Comparison of ENCODE assay signal across 2 cellular contexts in the genomic region with DNA sequence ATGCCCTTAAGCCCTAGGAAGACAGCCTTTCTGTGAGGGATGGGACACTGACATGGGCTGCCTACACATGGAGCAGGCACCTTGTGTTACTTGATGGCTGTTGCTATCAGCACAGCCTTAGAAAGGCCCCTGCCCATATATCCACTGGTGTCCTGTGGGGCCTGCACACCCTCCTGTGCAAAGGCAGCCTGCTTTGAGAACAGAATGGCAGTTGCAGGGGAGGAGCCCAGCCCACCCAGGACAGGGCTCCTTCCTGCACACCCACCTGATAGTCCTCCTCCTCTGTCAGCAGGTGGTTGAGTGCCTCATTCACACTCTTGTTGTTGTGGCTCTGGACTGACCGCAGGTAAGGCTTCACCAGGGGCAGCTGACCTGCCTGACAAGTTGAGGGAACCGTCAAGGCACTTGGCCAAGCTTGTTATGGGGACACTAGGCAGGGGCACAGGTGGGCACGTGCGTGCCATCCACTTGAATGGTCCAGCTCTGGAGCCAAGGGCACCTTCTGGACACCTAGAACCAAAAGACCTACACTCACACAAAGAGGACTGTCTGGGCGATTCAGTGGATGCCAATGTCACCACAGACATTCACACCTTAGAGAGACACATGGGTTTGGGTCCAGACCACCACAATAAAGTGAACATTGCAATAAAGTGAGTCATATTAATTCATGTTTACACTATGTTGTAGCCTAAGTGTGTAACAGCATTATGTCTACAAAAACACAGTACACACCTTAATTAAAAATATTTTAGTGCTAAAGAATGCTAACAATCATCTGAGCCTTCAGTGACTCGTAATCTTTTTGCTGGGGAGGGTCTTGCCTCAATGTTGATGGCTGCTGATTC.
TF ChIP-seq lines count a peak whose summit lies in the region.

No MANE protein-coding gene starts in this region.

TF ChIP-seq in IMR-90, 13 proteins besides CTCF, POLR2A, EP300 and RAD21:
- TF ChIP-seq MAFK (IDR thresholded peaks at IDR 0.05; ENCODE audit: low read depth, low read length), result no peak
- no peak for TF ChIP-seq CEBPB (IDR thresholded peaks at IDR 0.05; ENCODE audit: low read depth, low read length)
- TF ChIP-seq, protein P1, sequence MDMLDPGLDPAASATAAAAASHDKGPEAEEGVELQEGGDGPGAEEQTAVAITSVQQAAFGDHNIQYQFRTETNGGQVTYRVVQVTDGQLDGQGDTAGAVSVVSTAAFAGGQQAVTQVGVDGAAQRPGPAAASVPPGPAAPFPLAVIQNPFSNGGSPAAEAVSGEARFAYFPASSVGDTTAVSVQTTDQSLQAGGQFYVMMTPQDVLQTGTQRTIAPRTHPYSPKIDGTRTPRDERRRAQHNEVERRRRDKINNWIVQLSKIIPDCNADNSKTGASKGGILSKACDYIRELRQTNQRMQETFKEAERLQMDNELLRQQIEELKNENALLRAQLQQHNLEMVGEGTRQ (IDR thresholded peaks at IDR 0.05; ENCODE audit: low read depth, low read length), result no peak
- no peak for TF ChIP-seq FOS (IDR thresholded peaks at IDR 0.05; ENCODE audit: low read depth, low read length)
- TF ChIP-seq BHLHE40 (IDR thresholded peaks at IDR 0.05; ENCODE audit: low read depth, low read length), result no peak
- TF ChIP-seq MXI1 (IDR thresholded peaks at IDR 0.05; ENCODE audit: borderline replicate concordance, low read depth, low read length), result no peak
- TF ChIP-seq SMC3 (IDR thresholded peaks at IDR 0.05; ENCODE audit: low read depth, low read length), result no peak
- no peak for TF ChIP-seq CHD1 (IDR thresholded peaks at IDR 0.05; ENCODE audit: low read depth, low read length)
- no peak for TF ChIP-seq MAZ (IDR thresholded peaks at IDR 0.05; ENCODE audit: borderline replicate concordance, low read depth, low read length)
- TF ChIP-seq NFE2L2 (IDR thresholded peaks at IDR 0.05; ENCODE audit: low read depth, low read length), result no peak
- TF ChIP-seq, protein P2, sequence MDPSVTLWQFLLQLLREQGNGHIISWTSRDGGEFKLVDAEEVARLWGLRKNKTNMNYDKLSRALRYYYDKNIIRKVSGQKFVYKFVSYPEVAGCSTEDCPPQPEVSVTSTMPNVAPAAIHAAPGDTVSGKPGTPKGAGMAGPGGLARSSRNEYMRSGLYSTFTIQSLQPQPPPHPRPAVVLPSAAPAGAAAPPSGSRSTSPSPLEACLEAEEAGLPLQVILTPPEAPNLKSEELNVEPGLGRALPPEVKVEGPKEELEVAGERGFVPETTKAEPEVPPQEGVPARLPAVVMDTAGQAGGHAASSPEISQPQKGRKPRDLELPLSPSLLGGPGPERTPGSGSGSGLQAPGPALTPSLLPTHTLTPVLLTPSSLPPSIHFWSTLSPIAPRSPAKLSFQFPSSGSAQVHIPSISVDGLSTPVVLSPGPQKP (IDR thresholded peaks at IDR 0.05; ENCODE audit: borderline replicate concordance, low read depth, low read length), result no peak

TF ChIP-seq in K562, 482 proteins besides CTCF, POLR2A, EP300 and RAD21:
- TF ChIP-seq TRIM24 (IDR thresholded peaks at IDR 0.05), result no peak
- TF ChIP-seq PYGO2 (tag; IDR thresholded peaks at IDR 0.05), result no peak
- TF ChIP-seq ASH1L (IDR thresholded peaks at IDR 0.05; ENCODE audit: borderline replicate concordance, low read depth, partially characterized antibody), result no peak
- TF ChIP-seq, protein P3, sequence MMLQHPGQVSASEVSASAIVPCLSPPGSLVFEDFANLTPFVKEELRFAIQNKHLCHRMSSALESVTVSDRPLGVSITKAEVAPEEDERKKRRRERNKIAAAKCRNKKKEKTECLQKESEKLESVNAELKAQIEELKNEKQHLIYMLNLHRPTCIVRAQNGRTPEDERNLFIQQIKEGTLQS (IDR thresholded peaks at IDR 0.05), result no peak
- TF ChIP-seq, protein P3 (CRISPR knock-in tag; conservative IDR thresholded peaks at IDR 0.05), result no peak
- no peak for TF ChIP-seq BRF1 (IDR thresholded peaks at IDR 0.05; ENCODE audit: borderline replicate concordance, extremely low read depth, insufficient read length)
- no peak for TF ChIP-seq ZNF75A (CRISPR knock-in tag; IDR thresholded peaks at IDR 0.05)
- no peak for TF ChIP-seq SMARCA4 (IDR thresholded peaks at IDR 0.05)
- TF ChIP-seq HOXB6 (CRISPR knock-in tag; IDR thresholded peaks at IDR 0.05; ENCODE audit: borderline replicate concordance), result no peak
- no peak for TF ChIP-seq POLR2AphosphoS2 (IDR thresholded peaks at IDR 0.05; ENCODE audit: low read length)
- TF ChIP-seq NR1H2 (CRISPR knock-in tag; IDR thresholded peaks at IDR 0.05), result no peak
- no peak for TF ChIP-seq SP2 (IDR thresholded peaks at IDR 0.05; ENCODE audit: extremely low read depth, low read depth, low read length, poor library complexity, severe bottlenecking)
- no peak for TF ChIP-seq ZNF174 (CRISPR knock-in tag; IDR thresholded peaks at IDR 0.05)
- no peak for TF ChIP-seq RUNX1 (IDR thresholded peaks at IDR 0.05; ENCODE audit: low read depth)
- no peak for TF ChIP-seq L3MBTL2 (IDR thresholded peaks at IDR 0.05)
- no peak for TF ChIP-seq COPS2 (conservative IDR thresholded peaks at IDR 0.05)
- no peak for TF ChIP-seq ZNF445 (CRISPR knock-in tag; IDR thresholded peaks at IDR 0.05; ENCODE audit: low read depth)
- no peak for TF ChIP-seq ZNF41 (CRISPR knock-in tag; conservative IDR thresholded peaks at IDR 0.05)
- no peak for TF ChIP-seq KLF6 (CRISPR knock-in tag; IDR thresholded peaks at IDR 0.05; ENCODE audit: borderline replicate concordance)
- TF ChIP-seq ZNF764 (CRISPR knock-in tag; IDR thresholded peaks at IDR 0.05; ENCODE audit: low read depth), result no peak
- TF ChIP-seq, protein P4, sequence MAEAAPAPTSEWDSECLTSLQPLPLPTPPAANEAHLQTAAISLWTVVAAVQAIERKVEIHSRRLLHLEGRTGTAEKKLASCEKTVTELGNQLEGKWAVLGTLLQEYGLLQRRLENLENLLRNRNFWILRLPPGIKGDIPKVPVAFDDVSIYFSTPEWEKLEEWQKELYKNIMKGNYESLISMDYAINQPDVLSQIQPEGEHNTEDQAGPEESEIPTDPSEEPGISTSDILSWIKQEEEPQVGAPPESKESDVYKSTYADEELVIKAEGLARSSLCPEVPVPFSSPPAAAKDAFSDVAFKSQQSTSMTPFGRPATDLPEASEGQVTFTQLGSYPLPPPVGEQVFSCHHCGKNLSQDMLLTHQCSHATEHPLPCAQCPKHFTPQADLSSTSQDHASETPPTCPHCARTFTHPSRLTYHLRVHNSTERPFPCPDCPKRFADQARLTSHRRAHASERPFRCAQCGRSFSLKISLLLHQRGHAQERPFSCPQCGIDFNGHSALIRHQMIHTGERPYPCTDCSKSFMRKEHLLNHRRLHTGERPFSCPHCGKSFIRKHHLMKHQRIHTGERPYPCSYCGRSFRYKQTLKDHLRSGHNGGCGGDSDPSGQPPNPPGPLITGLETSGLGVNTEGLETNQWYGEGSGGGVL (CRISPR knock-in tag; IDR thresholded peaks at IDR 0.05), result no peak
- peak; percentile 9; the same call in 1 of the 2 replicates for TF ChIP-seq ATF1 (CRISPR knock-in tag; IDR thresholded peaks at IDR 0.05)
- no peak for TF ChIP-seq ATF1 (tag; IDR thresholded peaks at IDR 0.05)
- no peak for TF ChIP-seq NCOA4 (IDR thresholded peaks at IDR 0.05; ENCODE audit: partially characterized antibody)
- no peak for TF ChIP-seq TBP (optimal IDR thresholded peaks at IDR 0.05; ENCODE audit: low read depth, low read length)
- TF ChIP-seq CTBP1 (IDR thresholded peaks at IDR 0.05; ENCODE audit: borderline replicate concordance), result 0 out of 2 replicates have a peak, but pooled peaks have one; percentile 6
- no peak for TF ChIP-seq ERF (CRISPR knock-in tag; IDR thresholded peaks at IDR 0.05)
- no peak for TF ChIP-seq MCM5 (IDR thresholded peaks at IDR 0.05; ENCODE audit: low read depth)
- TF ChIP-seq HDAC6 (IDR thresholded peaks at IDR 0.05; ENCODE audit: low read depth, low read length), result 0 out of 2 replicates have a peak, but pooled peaks have one; percentile 49
- peak in 1 of 2 experiments; percentile 61; a peak in 1 of 3 replicates for TF ChIP-seq CBX3 (IDR thresholded peaks at IDR 0.05; ENCODE audit: borderline replicate concordance in 1 of 2, low read length in 2 of 2)
